In genomic region chr20:64092258-64093012, GRCh38 we compare ENCODE assay signal across 2 cellular contexts.
TF ChIP-seq lines count a peak whose summit lies in the region.

No MANE protein-coding gene starts in this region.

TF ChIP-seq in HCT116, 20 proteins besides CTCF, POLR2A, EP300 and RAD21:
- TF ChIP-seq CEBPB (IDR thresholded peaks at IDR 0.05; ENCODE audit: low read depth) (no peak), ELF1 (IDR thresholded peaks at IDR 0.05; ENCODE audit: borderline replicate concordance, low read depth) (no peak), SP1 (IDR thresholded peaks at IDR 0.05; ENCODE audit: low read depth) (no peak), EGR1 (IDR thresholded peaks at IDR 0.05; ENCODE audit: low read depth) (no peak), ZBTB33 (IDR thresholded peaks at IDR 0.05; ENCODE audit: extremely low read depth, insufficient replicate concordance, low read length) (no peak), MAX (IDR thresholded peaks at IDR 0.05) (no peak), EZH2 (IDR thresholded peaks at IDR 0.05) (no peak), ZNF274 (IDR thresholded peaks at IDR 0.05; ENCODE audit: low read depth, low read length) (no peak), JUND (IDR thresholded peaks at IDR 0.05) (no peak), FOSL1 (IDR thresholded peaks at IDR 0.05; ENCODE audit: low read depth) (no peak), POLR2AphosphoS5 (IDR thresholded peaks at IDR 0.05; ENCODE audit: low read depth, low read length) (no peak), TCF7L2 (IDR thresholded peaks at IDR 0.05; ENCODE audit: borderline replicate concordance, extremely low read depth, insufficient read depth, insufficient read length) (no peak), REST (IDR thresholded peaks at IDR 0.05; ENCODE audit: low read depth) (no peak), ZFX (IDR thresholded peaks at IDR 0.05) (no peak), SRF (IDR thresholded peaks at IDR 0.05; ENCODE audit: low read depth) (no peak), ATF3 (IDR thresholded peaks at IDR 0.05) (no peak), YY1 (IDR thresholded peaks at IDR 0.05; ENCODE audit: extremely low read depth, insufficient replicate concordance, low read depth, low read length) (no peak), CBX3 (IDR thresholded peaks at IDR 0.05; ENCODE audit: low read depth) (no peak)

TF ChIP-seq in WTC11, 78 proteins besides CTCF, POLR2A, EP300 and RAD21:
- TF ChIP-seq CBFB (CRISPR knock-in tag; IDR thresholded peaks at IDR 0.05; ENCODE audit: low read depth) (no peak), ERG (CRISPR knock-in tag; IDR thresholded peaks at IDR 0.05) (no peak), ESRRA (CRISPR knock-in tag; IDR thresholded peaks at IDR 0.05; ENCODE audit: borderline replicate concordance) (no peak), JUN (CRISPR knock-in tag; IDR thresholded peaks at IDR 0.05) (no peak), SMAD3 (CRISPR knock-in tag; IDR thresholded peaks at IDR 0.05; ENCODE audit: borderline replicate concordance) (no peak), ZNF219 (CRISPR knock-in tag; IDR thresholded peaks at IDR 0.05; ENCODE audit: borderline replicate concordance) (no peak), ZBTB21 (CRISPR knock-in tag; IDR thresholded peaks at IDR 0.05; ENCODE audit: borderline replicate concordance) (no peak), TEAD1 (CRISPR knock-in tag; IDR thresholded peaks at IDR 0.05) (no peak), STAT6 (CRISPR knock-in tag; conservative IDR thresholded peaks at IDR 0.05; ENCODE audit: low read depth) (no peak), FOXJ3 (CRISPR knock-in tag; IDR thresholded peaks at IDR 0.05; ENCODE audit: borderline replicate concordance) (no peak), AR (CRISPR knock-in tag; IDR thresholded peaks at IDR 0.05) (no peak), HMGXB4 (CRISPR knock-in tag; IDR thresholded peaks at IDR 0.05) (no peak), ETV6 (CRISPR knock-in tag; IDR thresholded peaks at IDR 0.05) (no peak), ZNF317 (CRISPR knock-in tag; IDR thresholded peaks at IDR 0.05; ENCODE audit: borderline replicate concordance, low read depth) (no peak)
TF ChIP-seq in WTC11: peak in this region for 0.
